In genomic region chr22:26134654-26135330, GRCh38 we compare ENCODE assay signal across 18 cellular contexts. TPM values are rescaled to one million over a fixed set of nuclear protein-coding genes. Genes with fewer than 3 reads are reported as not detected.
DNase-seq lines count a peak whose midpoint lies in the region; ATAC-seq and TF ChIP-seq lines count a peak whose summit lies in the region.
"Had no signal": no experiment of that assay in that cellular context is flagged by ENCODE, and none has a peak within 500 bp of the region (broad histone marks: within the 10 kb centered on the region; RNA-seq: fewer than 3 reads in every experiment).

No MANE protein-coding gene starts in this region.

- no peaks in the 10 kb centered on the region for H3K36me3 Mint-ChIP-seq in natural killer cell
- H3K36me3 Mint-ChIP-seq in CD8-positive, alpha-beta memory T cell, result no peaks in the 10 kb centered on the region
- H3K36me3 Mint-ChIP-seq: activated naive CD8-positive, alpha-beta T cell had no signal

- no peak overlapping the region for H2AFZ ChIP-seq in OCI-LY3 (ENCODE audit: low read depth, low read length)
- H2AFZ ChIP-seq: GM23248 had no signal

- CTCF ChIA-PET in CD8-positive, alpha-beta memory T cell (lab: Charles Lee), result no interaction called here

- H3K9ac ChIP-seq in OCI-LY3 (ENCODE audit: low read length), result no peak overlapping the region
- H3K9ac ChIP-seq: GM23248 had no signal

- H3K27ac Mint-ChIP-seq in natural killer cell, result no peak overlapping the region
- H3K27ac Mint-ChIP-seq in CD8-positive, alpha-beta memory T cell, result no peak overlapping the region
- H3K27ac Mint-ChIP-seq: activated naive CD8-positive, alpha-beta T cell had no signal

- H3K79me2 ChIP-seq in OCI-LY3 (ENCODE audit: low read length), result no peaks in the 10 kb centered on the region

- peak; percentile 15 for DNase-seq in DMS 273 (lab: John Stamatoyannopoulos, UW; ENCODE audit: unreplicated experiment)
- DNase-seq in DMS 273 treated with DMSO at 0.1 percent for 48 hours (lab: John Stamatoyannopoulos, UW), result no peak
- DNase-seq in GM13976 (ENCODE audit: low spot score), result no peak
- DNase-seq in iPS DF 4.7 (ENCODE audit: extremely low read depth, low spot score), result peak; percentile 16
- DNase-seq in natural killer cell, result no peak
- no peak for DNase-seq in CD8-positive, alpha-beta memory T cell
- no peak for DNase-seq in middle frontal gyrus (ENCODE audit: extremely low spot score, low spot score)
- DNase-seq: 8988T; GM23248; KG1; posterior cingulate gyrus; stimulated activated CD4-positive, alpha-beta T cell treated with anti-CD3 and anti-CD28 coated beads, Interleukin-4, amount 100 ng/mL, for 24 hours had no signal

- no peak overlapping the region for H3K4me3 ChIP-seq in OCI-LY3 (ENCODE audit: low read length)
- no peak overlapping the region for H3K4me3 ChIP-seq in CD8-positive, alpha-beta memory T cell (ENCODE audit: low read length)
- H3K4me3 ChIP-seq: GM23248, lung had no signal

- H3K4me1 Mint-ChIP-seq in natural killer cell, result no peaks in the 10 kb centered on the region
- no peaks in the 10 kb centered on the region for H3K4me1 Mint-ChIP-seq in CD8-positive, alpha-beta memory T cell

- no peak for ATAC-seq in natural killer cell

- H3K27ac ChIP-seq in OCI-LY3 (ENCODE audit: low read length), result no peak overlapping the region
- H3K27ac ChIP-seq in CD8-positive, alpha-beta memory T cell (ENCODE audit: low read depth, low read length), result no peak overlapping the region
- H3K27ac ChIP-seq: GM23248 had no signal

- in situ Hi-C loops in GM13976 (cut with MboI; ENCODE audit: low sequenced_read_pairs, unreplicated experiment), result no loop called here

- peaks cover 6 to 9% of the 10 kb centered on the region in 2 donors for H3K27me3 Mint-ChIP-seq in natural killer cell (ENCODE audit: low read depth in 2 of 2)
- peaks cover 3 to 10% of the 10 kb centered on the region in 2 donors for H3K27me3 Mint-ChIP-seq in CD8-positive, alpha-beta memory T cell

- intact Hi-C loops in natural killer cell (cut with micrococcal nuclease), result no loop called here

- H3K4me2 ChIP-seq in OCI-LY3 (ENCODE audit: low read length), result no peak overlapping the region

- H3K4me1 ChIP-seq in OCI-LY3 (ENCODE audit: low read length), result no peaks in the 10 kb centered on the region
- no peaks in the 10 kb centered on the region for H3K4me1 ChIP-seq in CD8-positive, alpha-beta memory T cell (ENCODE audit: insufficient read depth, low read length)

- peak; percentile 13 for TF ChIP-seq CTCF in GM13976 (IDR thresholded peaks at IDR 0.05; ENCODE audit: borderline replicate concordance, control extremely low read depth, extremely low read depth, insufficient read depth, missing control alignments)
- TF ChIP-seq CTCF in OCI-LY3 (IDR thresholded peaks at IDR 0.05; ENCODE audit: low read depth, low read length), result peak; percentile 79
- no peak for TF ChIP-seq CTCF in natural killer cell (IDR thresholded peaks at IDR 0.05)

- H3K36me3 ChIP-seq in OCI-LY3 (replicated peaks; ENCODE audit: low read depth, low read length), result no peaks in the 10 kb centered on the region
- H3K36me3 ChIP-seq in CD8-positive, alpha-beta memory T cell (ENCODE audit: insufficient read depth, low read length), result no peaks in the 10 kb centered on the region

- POLR2A ChIA-PET in CD8-positive, alpha-beta memory T cell (lab: Charles Lee), result no interaction called here

- no peaks in the 10 kb centered on the region for H4K20me1 ChIP-seq in OCI-LY3 (ENCODE audit: insufficient read depth, low read length)

- no peaks in the 10 kb centered on the region for H3K9me3 Mint-ChIP-seq in natural killer cell
- H3K9me3 Mint-ChIP-seq in CD8-positive, alpha-beta memory T cell, result no peaks in the 10 kb centered on the region

- no peak overlapping the region for H3K4me3 Mint-ChIP-seq in natural killer cell
- no peak overlapping the region for H3K4me3 Mint-ChIP-seq in CD8-positive, alpha-beta memory T cell
- H3K4me3 Mint-ChIP-seq: activated naive CD8-positive, alpha-beta T cell had no signal

- no peaks in the 10 kb centered on the region for H3K9me3 ChIP-seq in OCI-LY3 (ENCODE audit: insufficient read depth, low read length)
- no peaks in the 10 kb centered on the region for H3K9me3 ChIP-seq in CD8-positive, alpha-beta memory T cell (ENCODE audit: low read length)

- H3K27me3 ChIP-seq in OCI-LY3 (ENCODE audit: low read depth, low read length), result peaks cover 57% of the 10 kb centered on the region
- peaks cover 4% of the 10 kb centered on the region for H3K27me3 ChIP-seq in CD8-positive, alpha-beta memory T cell (ENCODE audit: insufficient read depth, low read length, poor library complexity, severe bottlenecking)

RNA-seq across cellular contexts. Expression of gene SEZ6L, which starts 34.5 kb away (rescaled TPM):
- 1 to 10 TPM in 1 of 3 donors, under 1 TPM in 2; 0.11 to 1.1 (median 0.60) TPM for total RNA-seq in natural killer cell
- not detected for total RNA-seq in CD8-positive, alpha-beta memory T cell
- polyA plus RNA-seq in CD8-positive, alpha-beta memory T cell, result not detected
- total RNA-seq: activated CD8-positive, alpha-beta memory T cell treated with anti-CD3 and anti-CD28 coated beads for 36 hours; dermis microvascular lymphatic vessel endothelial cell; T-helper 1 cell treated with Interleukin-12 subunit alpha and Interleukin-12 subunit beta and Interleukin-4 antibody, amounts not matched to agents 30 ng/mL and 1 ng/mL, for 36 hours had no signal

Comparison
In these comparisons a context has a peak if more than half of its experiments do, and no peak if none do; other contexts are left out.
1. DNase-seq: peak in DMS 273 (single experiment) and iPS DF 4.7 (single experiment); none in DMS 273 treated with DMSO at 0.1 percent for 48 hours (single experiment), GM13976 (single experiment), natural killer cell (single experiment), CD8-positive, alpha-beta memory T cell (0 of 5) and middle frontal gyrus (single experiment).